25 cellular contexts compared by ENCODE assay signal in the genomic region with DNA sequence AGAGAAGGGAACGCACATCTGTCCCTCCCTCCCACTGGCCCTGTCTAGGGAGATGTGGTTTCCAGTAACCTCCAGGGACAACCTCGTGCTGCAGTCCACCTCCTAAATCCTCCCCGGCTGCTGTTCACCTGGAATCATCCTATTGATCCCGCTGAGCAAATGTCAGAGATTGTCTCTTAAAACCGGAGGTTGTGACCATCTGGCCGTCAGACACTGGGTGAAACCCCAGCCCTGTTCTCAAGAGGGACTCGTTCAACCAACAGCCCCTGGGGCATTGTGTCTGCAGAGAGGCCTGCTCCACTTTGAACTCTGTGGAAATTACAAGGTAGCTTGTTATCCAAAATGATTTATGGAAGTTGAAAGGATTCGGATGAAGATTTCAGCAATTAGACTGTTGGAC.
"Had no signal": no experiment of that assay in that cellular context is flagged by ENCODE, and none has a peak within 500 bp of the region (broad histone marks: within the 10 kb centered on the region; RNA-seq: fewer than 3 reads in every experiment).

No MANE protein-coding gene starts in this region.

- H3K36me3 ChIP-seq: ascending aorta, Peyer's patch, SJSA1 had no signal

- H3K9me3 ChIP-seq: ascending aorta, body of pancreas, Peyer's patch, SJSA1 had no signal

- H3K9ac ChIP-seq: KMS-11 had no signal

- DNase-seq: activated B cell treated with CpG ODN at 0.5 μM for 24 hours; activated CD4-positive, alpha-beta memory T cell treated with anti-CD3 and anti-CD28 coated beads, Interleukin-2, amount 10 ng/mL, durations not matched to agents 7 days and 5 days; activated CD4-positive, alpha-beta T cell treated with anti-CD3 and anti-CD28 coated beads, Interleukin-2, amount 10 ng/mL, durations not matched to agents 7 days and 5 days; activated CD8-positive, alpha-beta memory T cell treated with anti-CD3 and anti-CD28 coated beads, Interleukin-2, amount 50 U/mL, for 48 hours; activated naive CD8-positive, alpha-beta T cell treated with anti-CD3 and anti-CD28 coated beads, Interleukin-2, amount 50 U/mL, for 24 hours; activated T-cell treated with anti-CD3 and anti-CD28 coated beads, Interleukin-2, amount 50 U/mL, for 1 hour; amniotic stem cell; body of pancreas; central memory CD4-positive, alpha-beta T cell; MV-4-11; NCI-H1092 treated with DMSO at 0.1 percent for 48 hours; NCI-H1436 treated with DMSO at 0.1 percent for 48 hours; NCI-H187; NCI-H2081 treated with DMSO at 0.1 percent for 48 hours; NCI-H446; NCI-H526; Peyer's patch; SHP77; T-helper 17 cell; T-helper 9 cell had no signal

- ATAC-seq: activated naive CD4-positive, alpha-beta T cell treated with anti-CD3 and anti-CD28 coated beads, Interleukin-2, amount 50 U/mL, for 72 hours; activated naive CD8-positive, alpha-beta T cell treated with anti-CD3 and anti-CD28 coated beads, Interleukin-2, amount 50 U/mL, for 24 hours; body of pancreas; T-helper 17 cell had no signal

- H3K4me3 ChIP-seq: ascending aorta, body of pancreas, Peyer's patch, SJSA1 had no signal

- H3K4me2 ChIP-seq: KMS-11 had no signal

- H3K27me3 ChIP-seq: ascending aorta, body of pancreas, Peyer's patch had no signal

- H3K4me1 ChIP-seq: ascending aorta, body of pancreas, Peyer's patch, SJSA1 had no signal

- H3K27ac ChIP-seq: ascending aorta, body of pancreas, KMS-11, Peyer's patch, RWPE1, SJSA1 had no signal
